2 cellular contexts compared by ENCODE assay signal in the genomic region with DNA sequence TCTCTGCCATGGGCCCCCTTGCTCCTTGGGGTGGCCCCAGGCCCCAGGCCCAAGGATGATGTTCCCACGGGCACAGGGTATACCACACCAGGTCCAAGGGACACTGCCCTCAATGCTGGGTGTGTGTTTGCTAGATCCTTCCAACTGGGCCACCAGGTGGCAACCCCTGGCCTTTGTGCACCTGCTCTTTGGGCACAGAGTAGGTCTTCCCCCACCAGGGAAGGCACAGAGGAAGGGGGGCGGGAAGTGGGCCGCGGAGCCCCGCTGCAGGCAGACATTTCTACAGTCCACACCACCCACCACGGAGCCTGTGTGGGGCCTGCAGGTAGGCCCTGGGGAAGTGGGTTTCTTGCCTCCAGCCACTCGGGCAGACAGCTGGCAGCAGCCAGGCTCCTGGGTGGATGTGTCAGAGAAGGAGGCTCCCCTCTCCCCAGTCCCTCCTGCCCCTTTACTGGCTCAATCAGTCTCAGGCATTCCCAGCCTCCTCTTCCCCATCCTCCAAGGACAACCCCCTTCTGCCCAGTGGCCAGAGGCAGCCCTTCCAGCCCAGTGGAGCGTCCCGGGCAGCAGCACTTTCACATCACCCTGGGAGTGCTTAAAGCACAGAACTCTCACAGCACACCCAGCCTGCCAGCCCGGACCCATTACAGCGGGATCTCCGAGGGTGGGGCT.
TF ChIP-seq lines count a peak whose summit lies in the region.

No MANE protein-coding gene starts in this region.

TF ChIP-seq in A549, 52 proteins besides CTCF, POLR2A, EP300 and RAD21:
- TF ChIP-seq SMC3 (IDR thresholded peaks at IDR 0.05) (0 out of 3 replicates have a peak, but pooled peaks have one; percentile 24), JUN (IDR thresholded peaks at IDR 0.05) (no peak), HOXB13 (CRISPR knock-in tag; IDR thresholded peaks at IDR 0.05; ENCODE audit: low read depth) (no peak), MYC (IDR thresholded peaks at IDR 0.05; ENCODE audit: borderline replicate concordance, low read length) (no peak)

TF ChIP-seq in HEK293, 187 proteins besides CTCF, POLR2A, EP300 and RAD21:
- 0 out of 2 replicates have a peak, but pooled peaks have one; percentile 24 for TF ChIP-seq ZNF600 (tag by site-specific recombination; IDR thresholded peaks at IDR 0.05)
- peak; percentile 15; the same call in 1 of the 2 replicates for TF ChIP-seq GLIS1 (tag by site-specific recombination; IDR thresholded peaks at IDR 0.05)
- TF ChIP-seq EGR2 (tag by site-specific recombination; IDR thresholded peaks at IDR 0.05; ENCODE audit: low read depth) = peak; percentile 21; the same call in 1 of the 2 replicates
- TF ChIP-seq ZNF10 (tag by site-specific recombination; IDR thresholded peaks at IDR 0.05) = no peak
TF ChIP-seq in HEK293: peak in this region for 3.
